Comparison of ENCODE assay signal across 25 cellular contexts in the genomic region with DNA sequence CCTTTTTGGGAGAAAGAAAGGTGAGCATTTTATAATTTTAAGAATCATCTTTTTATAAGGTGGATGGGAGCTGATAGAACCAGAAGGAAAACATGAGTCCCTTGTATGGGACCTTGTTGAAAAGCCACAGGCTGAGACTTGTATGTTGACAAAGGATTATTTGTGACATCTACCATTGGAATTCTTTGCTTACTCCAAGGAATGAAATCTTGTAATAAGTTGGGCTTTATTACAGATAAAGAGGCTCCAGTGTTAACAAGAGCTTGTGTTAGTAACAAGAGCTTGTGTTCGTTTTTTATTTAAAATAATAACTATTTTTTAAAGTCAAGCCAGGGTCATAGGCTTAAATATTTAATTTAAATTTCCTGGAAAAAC.
"Had no signal": no experiment of that assay in that cellular context is flagged by ENCODE, and none has a peak within 500 bp of the region (broad histone marks: within the 10 kb centered on the region; RNA-seq: fewer than 3 reads in every experiment).

No MANE protein-coding gene starts in this region.

- DNase-seq: activated CD4-positive, alpha-beta T cell treated with anti-CD3 and anti-CD28 coated beads for 36 hours; activated CD4-positive, alpha-beta T cell treated with anti-CD3 and anti-CD28 coated beads, Interleukin-2, amount 10 ng/mL, durations not matched to agents 7 days and 5 days; activated CD4-positive, alpha-beta T cell treated with anti-CD3 and anti-CD28 coated beads, Interleukin-2, amount 50 U/mL, for 48 hours; activated CD8-positive, alpha-beta T cell treated with anti-CD3 and anti-CD28 coated beads, Interleukin-2, amount 10 ng/mL, durations not matched to agents 7 days and 5 days; activated gamma-delta T cell; activated naive CD4-positive, alpha-beta T cell treated with Interleukin-2 at 50 U/mL for 16 hours; activated T-cell treated with anti-CD3 and anti-CD28 coated beads, Interleukin-2, amount 50 U/mL, for 24 hours; adrenal gland; Kasumi-1; KG1; NCI-H1048; NCI-H1105 treated with DMSO at 0.1 percent for 48 hours; NCI-H1436; NCI-H1694; NCI-H2029; NCI-H345; NCI-H524 treated with DMSO at 0.1 percent for 48 hours; Right ventricle myocardium superior; RPMI8226 had no signal

- H3K9me3 ChIP-seq: adrenal gland, MG63 had no signal

- H3K4me1 ChIP-seq: adrenal gland had no signal

- H3K27me3 ChIP-seq: adrenal gland, cardiac muscle cell, MG63 had no signal

- ATAC-seq: activated CD4-positive, alpha-beta T cell treated with anti-CD3 and anti-CD28 coated beads for 36 hours; activated CD4-positive, CD25-positive, alpha-beta regulatory T cell treated with anti-CD3 and anti-CD28 coated beads, Interleukin-2, amount 50 U/mL, for 24 hours; activated CD8-positive, alpha-beta T cell treated with anti-CD3 and anti-CD28 coated beads, Interleukin-2, amount 10 ng/mL, durations not matched to agents 7 days and 5 days; activated naive CD4-positive, alpha-beta T cell treated with anti-CD3 and anti-CD28 coated beads, Interleukin-2, amount 50 U/mL, for 72 hours; Panc1; WTC11 had no signal

- H3K27ac ChIP-seq: adrenal gland, cardiac muscle cell had no signal

- H3K36me3 ChIP-seq: adrenal gland, cardiac muscle cell, MG63 had no signal

- H3K4me3 ChIP-seq: adrenal gland, cardiac muscle cell, MG63 had no signal
